Comparison of ENCODE assay signal across 8 cellular contexts in the genomic region with DNA sequence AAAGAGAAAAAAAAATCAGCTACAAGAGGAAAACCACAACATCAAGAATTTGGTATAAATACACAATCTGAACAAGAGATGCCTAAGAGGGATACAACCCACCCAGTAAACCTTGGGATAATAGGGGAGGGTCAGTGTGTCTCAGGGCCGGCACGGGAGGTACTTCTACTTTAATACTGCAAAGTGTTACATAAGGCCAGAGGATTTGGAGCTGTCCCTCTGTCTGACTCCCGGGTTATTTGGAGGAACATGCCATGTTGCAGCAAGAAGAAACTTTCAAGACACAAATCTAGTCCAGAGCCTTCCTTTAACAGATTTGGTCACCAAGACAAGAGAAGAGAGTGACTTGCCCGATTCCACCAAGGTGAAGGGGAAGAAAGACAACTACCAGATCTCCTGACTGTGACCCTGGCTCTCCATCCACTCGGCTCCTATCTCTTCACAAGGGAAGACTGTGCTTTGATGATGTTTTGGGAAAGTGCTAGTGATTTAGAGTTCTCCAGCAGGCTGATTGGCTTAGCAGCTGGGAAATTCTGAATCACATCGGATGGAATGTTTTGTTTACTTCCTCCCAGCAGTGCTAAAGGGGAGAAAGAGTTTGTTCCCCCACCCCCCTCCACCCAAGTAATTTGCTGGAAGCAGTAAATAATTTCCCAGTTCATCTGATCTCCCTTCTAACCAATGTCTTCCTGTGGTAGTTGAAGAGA. TPM values are rescaled to one million over a fixed set of nuclear protein-coding genes. Genes with fewer than 3 reads are reported as not detected.
DNase-seq lines count a peak whose midpoint lies in the region; ATAC-seq and TF ChIP-seq lines count a peak whose summit lies in the region.

No MANE protein-coding gene starts in this region.

- H3K27ac Mint-ChIP-seq in GM23338, result peak overlapping the region; percentile 35
- no peak overlapping the region for H3K27ac Mint-ChIP-seq in activated T-cell treated with anti-CD3 and anti-CD28 coated beads, Interleukin-2, amount 50 U/mL, for 72 hours
- no peak overlapping the region for H3K27ac Mint-ChIP-seq in activated T-helper 1 cell treated with anti-CD3 and anti-CD28 coated beads, Interleukin-12 subunit alpha, Interleukin-12 subunit beta, Interleukin-2, Interleukin-4 antibody, amounts not matched to agents 30 ng/mL and 10 ng/mL and 1 ng/mL, durations not matched to agents 14 hours and 24 hours and 36 hours

- no peaks in the 10 kb centered on the region for H3K27me3 Mint-ChIP-seq in GM23338 (ENCODE audit: insufficient read depth, low read depth, poor library complexity)
- peaks cover 29% of the 10 kb centered on the region for H3K27me3 Mint-ChIP-seq in activated T-cell treated with anti-CD3 and anti-CD28 coated beads, Interleukin-2, amount 50 U/mL, for 72 hours (ENCODE audit: low read depth)
- peaks cover 12% of the 10 kb centered on the region for H3K27me3 Mint-ChIP-seq in activated T-helper 1 cell treated with anti-CD3 and anti-CD28 coated beads, Interleukin-12 subunit alpha, Interleukin-12 subunit beta, Interleukin-2, Interleukin-4 antibody, amounts not matched to agents 30 ng/mL and 10 ng/mL and 1 ng/mL, durations not matched to agents 14 hours and 24 hours and 36 hours (ENCODE audit: insufficient read depth)

- intact Hi-C loops in ascending aorta (cut with DNase I), result no loop called here
- intact Hi-C loops in right cardiac atrium (cut with DNase I), result no loop called here
- intact Hi-C loops in gastrocnemius medialis (cut with DNase I; ENCODE audit: low total_unique reads), result no loop called here
- intact Hi-C loops in activated T-helper 1 cell treated with anti-CD3 and anti-CD28 coated beads, Interleukin-12 subunit alpha, Interleukin-12 subunit beta, Interleukin-2, Interleukin-4 antibody, amounts not matched to agents 30 ng/mL and 10 ng/mL and 1 ng/mL, durations not matched to agents 14 hours and 24 hours and 36 hours (cut with micrococcal nuclease), result no loop called here

- H3K36me3 Mint-ChIP-seq in GM23338 (ENCODE audit: low read depth), result no peaks in the 10 kb centered on the region
- peaks cover 0 to 2% of the 10 kb centered on the region in 2 donors for H3K36me3 Mint-ChIP-seq in activated T-cell treated with anti-CD3 and anti-CD28 coated beads, Interleukin-2, amount 50 U/mL, for 72 hours (ENCODE audit: insufficient read depth in 2 of 2)
- H3K36me3 Mint-ChIP-seq in activated T-helper 1 cell treated with anti-CD3 and anti-CD28 coated beads, Interleukin-12 subunit alpha, Interleukin-12 subunit beta, Interleukin-2, Interleukin-4 antibody, amounts not matched to agents 30 ng/mL and 10 ng/mL and 1 ng/mL, durations not matched to agents 14 hours and 24 hours and 36 hours (ENCODE audit: low read depth), result no peaks in the 10 kb centered on the region

- no peak overlapping the region for H2AFZ ChIP-seq in GM23338

- no peak overlapping the region for H3K4me3 ChIP-seq in GM23338
- peak overlapping the region in 1 of 2 donors; percentile 11 for H3K4me3 ChIP-seq in ascending aorta
- H3K4me3 ChIP-seq in right cardiac atrium (ENCODE audit: low read length), result no peak overlapping the region
- H3K4me3 ChIP-seq in gastrocnemius medialis, result no peak overlapping the region

- TF ChIP-seq CTCF in GM23338 (conservative IDR thresholded peaks at IDR 0.05; ENCODE audit: low read depth in 2 of 2) (no peak), ascending aorta (IDR thresholded peaks at IDR 0.05) (no peak), gastrocnemius medialis (IDR thresholded peaks at IDR 0.05 in 4 of 5, conservative IDR thresholded peaks at IDR 0.05 in 1 of 5) (no peak)

- H3K27me3 ChIP-seq in GM23338 (ENCODE audit: insufficient read depth) (no peaks in the 10 kb centered on the region), ascending aorta (no peaks in the 10 kb centered on the region), right cardiac atrium (ENCODE audit: control insufficient read depth, insufficient read depth) (no peaks in the 10 kb centered on the region), gastrocnemius medialis (no peaks in the 10 kb centered on the region)

- H3K4me1 ChIP-seq in GM23338 (ENCODE audit: insufficient read depth) (peaks cover 12% of the 10 kb centered on the region), ascending aorta (peaks cover 12 to 20% of the 10 kb centered on the region in 2 donors), right cardiac atrium (ENCODE audit: control insufficient read depth, insufficient read depth, low read length) (no peaks in the 10 kb centered on the region), gastrocnemius medialis (peaks cover 0 to 14% of the 10 kb centered on the region in 2 donors)

- 30% methylated on average over 6 of the region's 6 CpGs for WGBS in right cardiac atrium

- TF ChIP-seq POLR2A in gastrocnemius medialis (IDR thresholded peaks at IDR 0.05), result no peak

- H3K79me2 ChIP-seq in GM23338 (replicated peaks; ENCODE audit: insufficient read depth), result no peaks in the 10 kb centered on the region

- no peaks in the 10 kb centered on the region for H3F3A ChIP-seq in GM23338 (replicated peaks; ENCODE audit: low read depth)

- H3K4me3 Mint-ChIP-seq in GM23338, result no peak overlapping the region
- H3K4me3 Mint-ChIP-seq in activated T-cell treated with anti-CD3 and anti-CD28 coated beads, Interleukin-2, amount 50 U/mL, for 72 hours, result no peak overlapping the region
- H3K4me3 Mint-ChIP-seq in activated T-helper 1 cell treated with anti-CD3 and anti-CD28 coated beads, Interleukin-12 subunit alpha, Interleukin-12 subunit beta, Interleukin-2, Interleukin-4 antibody, amounts not matched to agents 30 ng/mL and 10 ng/mL and 1 ng/mL, durations not matched to agents 14 hours and 24 hours and 36 hours, result no peak overlapping the region

- H3K36me3 ChIP-seq in GM23338 (ENCODE audit: insufficient read depth) (no peaks in the 10 kb centered on the region), ascending aorta (no peaks in the 10 kb centered on the region), gastrocnemius medialis (no peaks in the 10 kb centered on the region)

- in situ Hi-C loops in gastrocnemius medialis (cut with MboI; ENCODE audit: low sequenced_read_pairs in 4 of 4), result no loop called here

- H3K4me1 Mint-ChIP-seq in GM23338, result peaks cover 20% of the 10 kb centered on the region
- no peaks in the 10 kb centered on the region for H3K4me1 Mint-ChIP-seq in activated T-cell treated with anti-CD3 and anti-CD28 coated beads, Interleukin-2, amount 50 U/mL, for 72 hours (ENCODE audit: low read depth)
- no peaks in the 10 kb centered on the region for H3K4me1 Mint-ChIP-seq in activated T-helper 1 cell treated with anti-CD3 and anti-CD28 coated beads, Interleukin-12 subunit alpha, Interleukin-12 subunit beta, Interleukin-2, Interleukin-4 antibody, amounts not matched to agents 30 ng/mL and 10 ng/mL and 1 ng/mL, durations not matched to agents 14 hours and 24 hours and 36 hours (ENCODE audit: low read depth)

- peak; percentile 49 for DNase-seq in GM23338 (ENCODE audit: low spot score)
- DNase-seq in ascending aorta (ENCODE audit: low spot score in 2 of 2), result no peak
- DNase-seq in right cardiac atrium, result no peak
- peak in 1 of 2 donors; percentile 12 for DNase-seq in gastrocnemius medialis
- no peak for DNase-seq in activated T-cell treated with anti-CD3 and anti-CD28 coated beads, Interleukin-2, amount 50 U/mL, for 72 hours
- DNase-seq in activated T-helper 1 cell treated with anti-CD3 and anti-CD28 coated beads, Interleukin-12 subunit alpha, Interleukin-12 subunit beta, Interleukin-2, Interleukin-4 antibody, amounts not matched to agents 30 ng/mL and 10 ng/mL and 1 ng/mL, durations not matched to agents 14 hours and 24 hours and 36 hours (ENCODE audit: low spot score), result no peak

- H3K27ac ChIP-seq in GM23338 (ENCODE audit: low read depth) (no peak overlapping the region), ascending aorta (peak overlapping the region; percentile 55 to 66), right cardiac atrium (ENCODE audit: low read length) (peak overlapping the region; percentile 88), gastrocnemius medialis (peak overlapping the region; percentile 48 to 62 (median 58))

- H3K4me2 ChIP-seq in GM23338, result no peak overlapping the region

- no peaks in the 10 kb centered on the region for H3K9me3 ChIP-seq in ascending aorta
- no peaks in the 10 kb centered on the region for H3K9me3 ChIP-seq in right cardiac atrium (ENCODE audit: control insufficient read depth, low read length)
- no peaks in the 10 kb centered on the region for H3K9me3 ChIP-seq in gastrocnemius medialis

- H4K20me1 ChIP-seq in GM23338 (replicated peaks; ENCODE audit: insufficient read depth), result no peaks in the 10 kb centered on the region

- ATAC-seq in GM23338 (peak; percentile 53), right cardiac atrium (peak; percentile 63 to 69), gastrocnemius medialis (peak; percentile 33 to 77), GM19324 (IDR thresholded peaks at IDR 0.05; ENCODE audit: low FRiP score, unreplicated experiment) (no peak), GM21786 (IDR thresholded peaks at IDR 0.05; ENCODE audit: unreplicated experiment) (no peak)
- no peak for ATAC-seq in activated T-cell treated with anti-CD3 and anti-CD28 coated beads, Interleukin-2, amount 50 U/mL, for 72 hours (replicated peaks in 1 of 2)

- H3K9me3 Mint-ChIP-seq in GM23338, result no peaks in the 10 kb centered on the region; the same call in 2 of the 3 replicates
- peaks cover 0 to 6% of the 10 kb centered on the region in 2 donors for H3K9me3 Mint-ChIP-seq in activated T-cell treated with anti-CD3 and anti-CD28 coated beads, Interleukin-2, amount 50 U/mL, for 72 hours
- H3K9me3 Mint-ChIP-seq in activated T-helper 1 cell treated with anti-CD3 and anti-CD28 coated beads, Interleukin-12 subunit alpha, Interleukin-12 subunit beta, Interleukin-2, Interleukin-4 antibody, amounts not matched to agents 30 ng/mL and 10 ng/mL and 1 ng/mL, durations not matched to agents 14 hours and 24 hours and 36 hours, result no peaks in the 10 kb centered on the region

- H3K9me2 ChIP-seq in GM23338 (ENCODE audit: insufficient read depth), result no peaks in the 10 kb centered on the region

TF ChIP-seq in GM23338, 12 proteins besides CTCF, POLR2A, EP300 and RAD21 (continues in another document):
- no peak for TF ChIP-seq STAT1 (IDR thresholded peaks at IDR 0.05; ENCODE audit: unreplicated experiment)

RNA-seq across cellular contexts. Expression of gene SGIP1, which starts 29.3 kb away (rescaled TPM):
- 2.4 and 4.1 TPM in 2 replicates for total RNA-seq in GM23338 (2014; rRNA removed; shearing (Covaris generic))
- polyA plus RNA-seq in GM23338 (2016; fragmentation: Nextera tagmentation; extraction: Ambion mirVana) (4.5 and 6.1 TPM in 2 replicates), right cardiac atrium (2.2 TPM)
- total RNA-seq in ascending aorta (1.6 TPM), right cardiac atrium (1 to 10 TPM; 4.3 to 7.3 (median 5.3) TPM), gastrocnemius medialis (1 to 10 TPM; 2.5 to 7.1 (median 2.9) TPM)
- total RNA-seq in activated T-cell treated with anti-CD3 and anti-CD28 coated beads, Interleukin-2, amount 50 U/mL, for 72 hours, result under 1 TPM in 1 of 2 donors, not detected in 1; 0.31 TPM
- total RNA-seq in activated T-helper 1 cell treated with anti-CD3 and anti-CD28 coated beads, Interleukin-12 subunit alpha, Interleukin-12 subunit beta, Interleukin-2, Interleukin-4 antibody, amounts not matched to agents 30 ng/mL and 10 ng/mL and 1 ng/mL, durations not matched to agents 14 hours and 24 hours and 36 hours, result not detected in 2 replicates

Comparison
In these comparisons a context has a peak if more than half of its experiments do, and no peak if none do; other contexts are left out.
1. ATAC-seq: peak in GM23338 (single experiment), right cardiac atrium (2 of 2) and gastrocnemius medialis (2 of 2); none in activated T-cell treated with anti-CD3 and anti-CD28 coated beads, Interleukin-2, amount 50 U/mL, for 72 hours (0 of 2), GM19324 (single experiment) and GM21786 (single experiment).